9 cellular contexts compared by ENCODE assay signal in genomic region chr5:139392678-139393496, GRCh38. TPM values are rescaled to one million over a fixed set of nuclear protein-coding genes. Genes with fewer than 3 reads are reported as not detected.
A peak's percentile ranks its signal among the peaks of the same experiment; 100 is the strongest.
DNase-seq lines count a peak whose midpoint lies in the region; ATAC-seq, FAIRE-seq and TF ChIP-seq lines count a peak whose summit lies in the region.
"Had no signal": no experiment of that assay in that cellular context is flagged by ENCODE, and none has a peak within 500 bp of the region (broad histone marks: within the 10 kb centered on the region; RNA-seq: fewer than 3 reads in every experiment).

No MANE protein-coding gene starts in this region.

- H3K4me3 Mint-ChIP-seq in memory B cell, result peak overlapping the region; percentile 94

- H3K36me3 ChIP-seq in MM.1S (replicated peaks; ENCODE audit: insufficient read depth, low read length), result no peaks in the 10 kb centered on the region
- H3K36me3 ChIP-seq in colonic mucosa, result no peaks in the 10 kb centered on the region

- DNase-seq in GM10266 (ENCODE audit: extremely low spot score), result peak; percentile 94
- DNase-seq in MM.1S, result peak; percentile 86
- peak; percentile 89 for DNase-seq in activated CD4-positive, CD25-positive, alpha-beta regulatory T cell treated with anti-CD3 and anti-CD28 coated beads, Interleukin-2, amount 50 U/mL, for 72 hours
- peak; percentile 82 for DNase-seq in colonic mucosa
- peak; percentile 86 to 91 for DNase-seq in memory B cell (ENCODE audit: low spot score in 2 of 2)
- peak; percentile 46 to 50 for DNase-seq in stimulated activated CD8-positive, alpha-beta memory T cell treated with anti-CD3 and anti-CD28 coated beads, Interleukin-4, amount 100 ng/mL, for 4 hours (ENCODE audit: low read depth in 2 of 2, low spot score in 1 of 2)
- no peak for DNase-seq in urothelium cell line (ENCODE audit: low spot score)

- H3K4me3 ChIP-seq in MM.1S (ENCODE audit: low read length), result peak overlapping the region; percentile 74
- peak overlapping the region; percentile 53 for H3K4me3 ChIP-seq in colonic mucosa

- H3K79me2 ChIP-seq in MM.1S (ENCODE audit: low read length), result peaks cover 74% of the 10 kb centered on the region

- H3K4me2 ChIP-seq in MM.1S (ENCODE audit: low read depth, low read length), result peak overlapping the region; percentile 98

- TF ChIP-seq CTCF in GM10266 (IDR thresholded peaks at IDR 0.05; ENCODE audit: control insufficient read depth, insufficient read depth, low read depth, missing control alignments), result peak; percentile 89
- TF ChIP-seq CTCF in MM.1S (IDR thresholded peaks at IDR 0.05; ENCODE audit: low read length), result peak; percentile 86
- peak; percentile 74 for TF ChIP-seq CTCF in colonic mucosa (IDR thresholded peaks at IDR 0.05)

- H3F3A ChIP-seq in MM.1S (ENCODE audit: insufficient read depth, low read length), result peaks cover 49% of the 10 kb centered on the region

- H3K9me3 Mint-ChIP-seq in memory B cell, result no peaks in the 10 kb centered on the region

- no peaks in the 10 kb centered on the region for H3K27me3 Mint-ChIP-seq in memory B cell

- H3K9me2 ChIP-seq in MM.1S (replicated peaks; ENCODE audit: insufficient read depth, low read length), result no peaks in the 10 kb centered on the region

- H3K36me3 Mint-ChIP-seq in memory B cell, result peaks cover 1% of the 10 kb centered on the region

- H2AFZ ChIP-seq in MM.1S (ENCODE audit: low read length), result peak overlapping the region; percentile 60

- peaks cover 42% of the 10 kb centered on the region for H3K4me1 Mint-ChIP-seq in memory B cell

- intact Hi-C loops in colonic mucosa (cut with DNase I), result loop anchor here (5.0 to 10.0 kb wide), 2 partner anchors 51 to 98 kb away; partner anchors contain the start of genes MATR3 and PAIP2

- H3K9ac ChIP-seq in MM.1S (ENCODE audit: low read length) (peak overlapping the region; percentile 96), colonic mucosa (ENCODE audit: low read depth in 2 of 2, low read length in 2 of 2) (peak overlapping the region; percentile 51 to 61)

- ATAC-seq in GM21737 (IDR thresholded peaks at IDR 0.05; ENCODE audit: unreplicated experiment) (peak; percentile 42), memory B cell (ENCODE audit: low read depth) (peak; percentile 63)

- no peak for FAIRE-seq in urothelium cell line (lab: Jason Lieb, UNC)

- H3K27ac ChIP-seq in MM.1S (ENCODE audit: low read length), result peak overlapping the region; percentile 98
- peak overlapping the region; percentile 83 for H3K27ac ChIP-seq in colonic mucosa

- H4K20me1 ChIP-seq in MM.1S (ENCODE audit: insufficient read depth, low read length), result no peaks in the 10 kb centered on the region

- H3K9me3 ChIP-seq in MM.1S (replicated peaks; ENCODE audit: insufficient read depth, low read length) (no peaks in the 10 kb centered on the region), colonic mucosa (no peaks in the 10 kb centered on the region)

- H3K27ac Mint-ChIP-seq in memory B cell, result peak overlapping the region; percentile 73

- peaks cover 20% of the 10 kb centered on the region for H3K4me1 ChIP-seq in MM.1S (ENCODE audit: low read length)
- H3K4me1 ChIP-seq in colonic mucosa, result peaks cover 14% of the 10 kb centered on the region

- H3K27me3 ChIP-seq in MM.1S (replicated peaks; ENCODE audit: insufficient read depth, low read length) (no peaks in the 10 kb centered on the region), colonic mucosa (peaks cover 6% of the 10 kb centered on the region)

RNA-seq across cellular contexts. Expression of gene PROB1, which starts 2.0 kb away (rescaled TPM):
- total RNA-seq in colonic mucosa, result under 1 TPM; 0.48 to 0.96 TPM

RNA-seq across cellular contexts. Expression of gene MZB1, which starts 3.2 kb away (rescaled TPM):
- 10 to 100 TPM; 10.6 to 13.2 TPM for total RNA-seq in colonic mucosa
- total RNA-seq: pulmonary artery endothelial cell had no signal

RNA-seq across cellular contexts. Expression of gene SLC23A1, which starts 9.8 kb away (rescaled TPM):
- total RNA-seq in colonic mucosa, result 1 to 10 TPM; 5.0 to 7.0 TPM
- total RNA-seq: pulmonary artery endothelial cell had no signal

RNA-seq across cellular contexts. Expression of gene SPATA24, which starts 11.0 kb away (rescaled TPM):
- 1 to 10 TPM; 2.9 to 3.9 TPM for total RNA-seq in colonic mucosa

RNA-seq across cellular contexts. Expression of gene DNAJC18, which starts 46.4 kb away (rescaled TPM):
- total RNA-seq in colonic mucosa, result 1 to 10 TPM; 3.6 to 5.7 TPM
